25 cellular contexts compared by ENCODE assay signal in genomic region chr10:77205135-77205534, GRCh38.
DNase-seq lines count a peak whose midpoint lies in the region; ATAC-seq, FAIRE-seq and TF ChIP-seq lines count a peak whose summit lies in the region.
"Had no signal": no experiment of that assay in that cellular context is flagged by ENCODE, and none has a peak within 500 bp of the region (broad histone marks: within the 10 kb centered on the region; RNA-seq: fewer than 3 reads in every experiment).

No MANE protein-coding gene starts in this region.

- H3K9me3 Mint-ChIP-seq in activated naive CD8-positive, alpha-beta T cell treated with anti-CD3 and anti-CD28 coated beads, Interleukin-2, amount 50 U/mL, for 24 hours: peaks cover 6% of the 10 kb centered on the region
- H3K9me3 Mint-ChIP-seq in activated naive CD8-positive, alpha-beta T cell treated with anti-CD3 and anti-CD28 coated beads for 36 hours: no peaks in the 10 kb centered on the region

- H3K4me1 ChIP-seq in endothelial cell of umbilical vein (ENCODE audit: control insufficient read depth, extremely low read depth, insufficient read depth, low read length): peaks cover 10% of the 10 kb centered on the region
- H3K4me1 ChIP-seq in rectal smooth muscle tissue (ENCODE audit: control insufficient read depth, insufficient read depth, low read length): peaks cover 39% of the 10 kb centered on the region
- H3K4me1 ChIP-seq: BLaER1, HAP-1 had no signal

- H3K27ac ChIP-seq in endothelial cell of umbilical vein (ENCODE audit: insufficient read depth, low read depth, low read length): peak overlapping the region; percentile 72
- peak overlapping the region; percentile 87 for H3K27ac ChIP-seq in rectal smooth muscle tissue (ENCODE audit: low read depth, low read length)
- no peak overlapping the region for H3K27ac ChIP-seq in brain microvascular endothelial cell
- no peak overlapping the region for H3K27ac ChIP-seq in coronary artery
- H3K27ac ChIP-seq: 22Rv1, BLaER1, C4-2B had no signal

- H2AFZ ChIP-seq in endothelial cell of umbilical vein (ENCODE audit: low read depth, low read length): no peak overlapping the region

- H3K27ac Mint-ChIP-seq in activated naive CD8-positive, alpha-beta T cell treated with anti-CD3 and anti-CD28 coated beads, Interleukin-2, amount 50 U/mL, for 24 hours: peak overlapping the region; percentile 13
- H3K27ac Mint-ChIP-seq in activated naive CD8-positive, alpha-beta T cell treated with anti-CD3 and anti-CD28 coated beads for 36 hours: no peak overlapping the region
- H3K27ac Mint-ChIP-seq: B cell; CD4-positive, CD25-positive, alpha-beta regulatory T cell; CD8-positive, alpha-beta T cell; HFFc6 had no signal

- POLR2A ChIA-PET in endothelial cell of umbilical vein (lab: Charles Lee): no interaction called here

- H3K36me3 Mint-ChIP-seq in activated naive CD8-positive, alpha-beta T cell treated with anti-CD3 and anti-CD28 coated beads, Interleukin-2, amount 50 U/mL, for 24 hours (ENCODE audit: low read depth): no peaks in the 10 kb centered on the region
- H3K36me3 Mint-ChIP-seq in activated naive CD8-positive, alpha-beta T cell treated with anti-CD3 and anti-CD28 coated beads for 36 hours: no peaks in the 10 kb centered on the region
- H3K36me3 Mint-ChIP-seq: CD4-positive, CD25-positive, alpha-beta regulatory T cell; CD8-positive, alpha-beta T cell had no signal

- in situ Hi-C loops in brain microvascular endothelial cell (cut with HindIII; ENCODE audit: low pct_ligation_motif_present, low sequenced_read_pairs): no loop called here

- dilution Hi-C loops in endothelial cell of umbilical vein (cut with MboI; ENCODE audit: extremely low pct_ligation_motif_present, low sequenced_read_pairs): no loop called here

- no peak for ATAC-seq in activated naive CD8-positive, alpha-beta T cell treated with anti-CD3 and anti-CD28 coated beads, Interleukin-2, amount 50 U/mL, for 24 hours
- ATAC-seq in HG02970 (IDR thresholded peaks at IDR 0.05; ENCODE audit: low FRiP score, unreplicated experiment): no peak
- ATAC-seq: CD8-positive, alpha-beta T cell had no signal

- no peak overlapping the region for H3K9ac ChIP-seq in endothelial cell of umbilical vein (replicated peaks; ENCODE audit: extremely low read depth, insufficient read depth, low read length)
- no peak overlapping the region for H3K9ac ChIP-seq in rectal smooth muscle tissue (ENCODE audit: low read length)
- H3K9ac ChIP-seq: BLaER1 had no signal

- H3K9me3 ChIP-seq in endothelial cell of umbilical vein (replicated peaks; ENCODE audit: control insufficient read depth, insufficient read depth, low read length): no peaks in the 10 kb centered on the region
- H3K9me3 ChIP-seq: HAP-1 had no signal

- H3K79me2 ChIP-seq in endothelial cell of umbilical vein (ENCODE audit: control insufficient read depth, insufficient read depth, low read length): no peaks in the 10 kb centered on the region

- CTCF ChIA-PET in endothelial cell of umbilical vein (lab: Charles Lee): interaction anchor here (0.7 to 2.6 kb wide), 9 partner anchors 9 to 552 kb away, joined by 3 to 12 read pairs (median 5); no protein-coding TSS in a partner anchor

- no peak for FAIRE-seq in endothelial cell of umbilical vein (lab: Jason Lieb, UNC)
- FAIRE-seq: A204.1, D721Med, GM12891, GM18507 had no signal

- H3K36me3 ChIP-seq in endothelial cell of umbilical vein (ENCODE audit: control insufficient read depth in 2 of 2, extremely low read depth in 1 of 2, insufficient read depth in 2 of 2, low read length in 2 of 2) (no peaks in the 10 kb centered on the region), rectal smooth muscle tissue (ENCODE audit: control insufficient read depth, insufficient read depth, low read length) (no peaks in the 10 kb centered on the region), brain microvascular endothelial cell (replicated peaks) (no peaks in the 10 kb centered on the region)
- H3K36me3 ChIP-seq: BLaER1, HAP-1 had no signal

- no peak for DNase-seq in activated naive CD8-positive, alpha-beta T cell treated with anti-CD3 and anti-CD28 coated beads, Interleukin-2, amount 50 U/mL, for 24 hours
- DNase-seq in activated naive CD8-positive, alpha-beta T cell treated with anti-CD3 and anti-CD28 coated beads for 36 hours: no peak
- DNase-seq in endothelial cell of umbilical vein (ENCODE audit: low read depth, low spot score): peak; percentile 24
- no peak for DNase-seq in brain microvascular endothelial cell
- no peak for DNase-seq in DMS79 (lab: John Stamatoyannopoulos, UW)
- DNase-seq in coronary artery (ENCODE audit: low spot score): no peak
- DNase-seq: Caco-2; CD4-positive, CD25-positive, alpha-beta regulatory T cell; CD8-positive, alpha-beta T cell; DMS 273 treated with DMSO at 0.1 percent for 48 hours; DMS79 treated with DMSO at 0.1 percent for 48 hours; GF-D8; GOT3; HFFc6 had no signal

- H3K4me3 ChIP-seq in endothelial cell of umbilical vein (replicated peaks in 1 of 3; ENCODE audit: insufficient read depth in 1 of 3, low read depth in 1 of 3, low read length in 3 of 3) (peak overlapping the region in 1 of 3 experiments; percentile 11), rectal smooth muscle tissue (ENCODE audit: low read length) (no peak overlapping the region), brain microvascular endothelial cell (ENCODE audit: low read depth, low read length) (no peak overlapping the region), coronary artery (no peak overlapping the region)
- H3K4me3 ChIP-seq: BLaER1, HAP-1 had no signal

- no peaks in the 10 kb centered on the region for H3K9me1 ChIP-seq in endothelial cell of umbilical vein (replicated peaks; ENCODE audit: control insufficient read depth, extremely low read depth, insufficient read depth, low read length)

- H3K27me3 Mint-ChIP-seq in activated naive CD8-positive, alpha-beta T cell treated with anti-CD3 and anti-CD28 coated beads, Interleukin-2, amount 50 U/mL, for 24 hours: peaks cover 21% of the 10 kb centered on the region
- peaks cover 30% of the 10 kb centered on the region for H3K27me3 Mint-ChIP-seq in activated naive CD8-positive, alpha-beta T cell treated with anti-CD3 and anti-CD28 coated beads for 36 hours
- H3K27me3 Mint-ChIP-seq: CD4-positive, CD25-positive, alpha-beta regulatory T cell had no signal

- peaks cover 6% of the 10 kb centered on the region for H3K4me1 Mint-ChIP-seq in activated naive CD8-positive, alpha-beta T cell treated with anti-CD3 and anti-CD28 coated beads, Interleukin-2, amount 50 U/mL, for 24 hours
- H3K4me1 Mint-ChIP-seq in activated naive CD8-positive, alpha-beta T cell treated with anti-CD3 and anti-CD28 coated beads for 36 hours: no peaks in the 10 kb centered on the region
- H3K4me1 Mint-ChIP-seq: B cell; CD4-positive, CD25-positive, alpha-beta regulatory T cell had no signal

- TF ChIP-seq CTCF in endothelial cell of umbilical vein (IDR thresholded peaks at IDR 0.05; ENCODE audit: extremely low read depth in 1 of 2, insufficient read depth in 1 of 2, low read depth in 1 of 2, low read length in 2 of 2): no peak
- no peak for TF ChIP-seq CTCF in brain microvascular endothelial cell (IDR thresholded peaks at IDR 0.05; ENCODE audit: low read depth, low read length, missing control alignments)
- TF ChIP-seq CTCF in coronary artery (IDR thresholded peaks at IDR 0.05): no peak

- H3K4me2 ChIP-seq in endothelial cell of umbilical vein (ENCODE audit: insufficient read depth, low read length): peak overlapping the region; percentile 73
- H3K4me2 ChIP-seq: BLaER1 had no signal

- H4K20me1 ChIP-seq in endothelial cell of umbilical vein (replicated peaks; ENCODE audit: control insufficient read depth, extremely low read depth, insufficient read depth, low read length): no peaks in the 10 kb centered on the region
- H4K20me1 ChIP-seq: BLaER1 had no signal

- intact Hi-C loops in endothelial cell of umbilical vein (cut with micrococcal nuclease): no loop called here

- H3K4me3 Mint-ChIP-seq in activated naive CD8-positive, alpha-beta T cell treated with anti-CD3 and anti-CD28 coated beads, Interleukin-2, amount 50 U/mL, for 24 hours: no peak overlapping the region
- no peak overlapping the region for H3K4me3 Mint-ChIP-seq in activated naive CD8-positive, alpha-beta T cell treated with anti-CD3 and anti-CD28 coated beads for 36 hours
- H3K4me3 Mint-ChIP-seq: B cell; CD4-positive, CD25-positive, alpha-beta regulatory T cell; CD8-positive, alpha-beta T cell; HFFc6 had no signal

- no TSS peak for BruUV-seq in endothelial cell of umbilical vein (replicated peaks; lab: Mats Ljungman, UMichigan)

- no peak for TF ChIP-seq POLR2A in endothelial cell of umbilical vein (IDR thresholded peaks at IDR 0.05; ENCODE audit: low read depth, low read length)

- H3K27me3 ChIP-seq in endothelial cell of umbilical vein (ENCODE audit: control insufficient read depth in 2 of 2, insufficient read depth in 2 of 2, low read length in 2 of 2) (peaks cover 0 to 9% of the 10 kb centered on the region in 2 experiments), rectal smooth muscle tissue (ENCODE audit: control insufficient read depth, insufficient read depth, low read length) (no peaks in the 10 kb centered on the region), brain microvascular endothelial cell (replicated peaks) (no peaks in the 10 kb centered on the region)
- H3K27me3 ChIP-seq: BLaER1 had no signal

TF ChIP-seq in endothelial cell of umbilical vein, 7 proteins besides CTCF, POLR2A, EP300 and RAD21:
- TF ChIP-seq POLR2AphosphoS5 (IDR thresholded peaks at IDR 0.05; ENCODE audit: insufficient read depth, low read depth, low read length): no peak
- TF ChIP-seq EZH2 (IDR thresholded peaks at IDR 0.05; ENCODE audit: borderline replicate concordance, low read depth, low read length, severe bottlenecking): no peak
- TF ChIP-seq, protein P1, sequence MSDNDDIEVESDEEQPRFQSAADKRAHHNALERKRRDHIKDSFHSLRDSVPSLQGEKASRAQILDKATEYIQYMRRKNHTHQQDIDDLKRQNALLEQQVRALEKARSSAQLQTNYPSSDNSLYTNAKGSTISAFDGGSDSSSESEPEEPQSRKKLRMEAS (IDR thresholded peaks at IDR 0.05; ENCODE audit: insufficient read depth, insufficient read length): no peak
- TF ChIP-seq MYC (IDR thresholded peaks at IDR 0.05; ENCODE audit: low read depth, low read length): no peak
- TF ChIP-seq JUN (IDR thresholded peaks at IDR 0.05; ENCODE audit: borderline replicate concordance, insufficient read depth, insufficient read length, low read depth): no peak
- peak; percentile 57 for TF ChIP-seq FOS (IDR thresholded peaks at IDR 0.05; ENCODE audit: borderline replicate concordance, insufficient read depth, low read length)

Comparison
In these comparisons a context has a peak if more than half of its experiments do, and no peak if none do; other contexts are left out.
1. H3K27ac ChIP-seq: peak in endothelial cell of umbilical vein (single experiment) and rectal smooth muscle tissue (single experiment); none in brain microvascular endothelial cell (single experiment) and coronary artery (0 of 2).